ENCODE assay signal across 1 cellular context in the genomic region with DNA sequence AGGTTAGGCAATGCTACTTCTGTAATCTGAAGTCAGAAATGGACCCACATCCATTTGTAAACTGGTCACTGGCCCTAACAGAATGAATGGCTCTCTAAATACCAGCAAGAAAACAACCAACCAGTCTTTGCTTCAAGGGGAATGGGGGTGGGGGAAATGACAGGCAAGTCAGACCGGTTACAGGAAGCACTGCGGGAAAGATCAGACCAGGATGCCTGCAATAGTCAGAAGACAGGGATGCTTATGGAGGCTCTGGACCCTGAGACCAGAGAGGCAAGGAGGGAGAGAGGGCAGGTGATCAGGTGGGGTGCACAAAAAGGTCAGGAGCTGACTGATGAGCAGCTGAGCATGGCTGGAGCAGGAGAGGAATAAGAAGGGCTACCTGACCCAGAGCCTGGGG.
TF ChIP-seq lines count a peak whose summit lies in the region.

No MANE protein-coding gene starts in this region.

TF ChIP-seq in H1, 55 proteins besides CTCF, POLR2A, EP300 and RAD21:
- TF ChIP-seq RNF2 (IDR thresholded peaks at IDR 0.05; ENCODE audit: borderline replicate concordance, low read depth, low read length, missing control alignments, poor library complexity, severe bottlenecking) (no peak), CTBP2 (IDR thresholded peaks at IDR 0.05; ENCODE audit: borderline replicate concordance, insufficient read depth, insufficient read length, low read length) (no peak), ASH2L (IDR thresholded peaks at IDR 0.05; ENCODE audit: low read length) (no peak), USF2 (IDR thresholded peaks at IDR 0.05; ENCODE audit: low read length) (no peak), CHD1 (IDR thresholded peaks at IDR 0.05; ENCODE audit: low read depth, low read length) (no peak), BACH1 (IDR thresholded peaks at IDR 0.05; ENCODE audit: low read length) (no peak), CHD2 (IDR thresholded peaks at IDR 0.05; ENCODE audit: low read length) (no peak), SRF (IDR thresholded peaks at IDR 0.05; ENCODE audit: low read depth, low read length) (no peak), NRF1 (IDR thresholded peaks at IDR 0.05; ENCODE audit: low read depth, low read length) (no peak), RBBP5 (IDR thresholded peaks at IDR 0.05; ENCODE audit: borderline replicate concordance, low read depth, low read length) (no peak), TAF1 (IDR thresholded peaks at IDR 0.05; ENCODE audit: low read depth, low read length) (no peak), JUN (IDR thresholded peaks at IDR 0.05; ENCODE audit: low read depth, low read length) (no peak), MAFK (IDR thresholded peaks at IDR 0.05; ENCODE audit: low read depth, low read length) (no peak), RXRA (IDR thresholded peaks at IDR 0.05; ENCODE audit: insufficient read depth, low read depth, low read length) (no peak), TBP (IDR thresholded peaks at IDR 0.05; ENCODE audit: low read depth, low read length) (no peak), SP2 (IDR thresholded peaks at IDR 0.05; ENCODE audit: low read length) (no peak), GTF2F1 (IDR thresholded peaks at IDR 0.05; ENCODE audit: borderline replicate concordance, low read depth, low read length) (no peak), NANOG (IDR thresholded peaks at IDR 0.05; ENCODE audit: insufficient read depth, low read depth, low read length, poor library complexity, severe bottlenecking) (no peak)
- TF ChIP-seq, protein P1, sequence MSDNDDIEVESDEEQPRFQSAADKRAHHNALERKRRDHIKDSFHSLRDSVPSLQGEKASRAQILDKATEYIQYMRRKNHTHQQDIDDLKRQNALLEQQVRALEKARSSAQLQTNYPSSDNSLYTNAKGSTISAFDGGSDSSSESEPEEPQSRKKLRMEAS (IDR thresholded peaks at IDR 0.05): no peak
TF ChIP-seq in H1: peak in this region for 0.
